Comparison of ENCODE assay signal across 21 cellular contexts in the genomic region with DNA sequence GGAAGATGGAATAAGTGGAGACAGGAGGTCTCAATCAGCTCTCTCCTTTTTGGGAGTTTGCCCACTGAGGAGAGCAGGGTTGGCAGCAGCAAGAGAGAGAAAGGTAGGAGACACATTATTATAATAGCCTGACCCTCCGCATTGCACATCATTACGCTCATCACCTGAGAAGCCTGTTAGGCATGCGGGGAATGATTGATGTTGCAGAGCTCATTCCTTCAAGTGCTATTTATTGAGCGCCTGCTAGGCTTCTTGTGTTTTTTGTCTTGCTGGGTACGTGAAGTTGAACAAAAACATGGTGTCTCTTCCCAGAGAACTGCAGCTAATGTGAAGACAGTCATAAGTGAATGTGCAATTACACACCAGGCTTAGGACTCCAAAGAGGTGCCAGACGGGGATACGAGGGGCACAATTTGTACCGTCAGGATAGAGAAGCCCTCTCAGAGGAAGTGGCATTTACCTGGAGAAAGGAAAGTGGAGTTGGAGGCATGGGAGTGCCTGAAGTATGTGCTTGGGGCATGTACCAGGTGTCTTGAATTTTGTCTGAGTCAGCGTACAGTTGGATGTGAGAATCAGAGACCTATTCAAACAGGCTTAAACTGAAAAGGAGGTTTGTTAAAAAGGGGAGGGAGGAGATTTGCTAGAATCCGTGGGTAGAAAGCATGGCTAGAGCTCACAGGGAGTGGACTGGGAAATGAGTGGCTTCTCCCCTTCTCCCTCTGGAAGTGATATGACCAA.
"Had no signal": no experiment of that assay in that cellular context is flagged by ENCODE, and none has a peak within 500 bp of the region (broad histone marks: within the 10 kb centered on the region; RNA-seq: fewer than 3 reads in every experiment).

No MANE protein-coding gene starts in this region.

- H3K36me3 ChIP-seq: gastrocnemius medialis, right lobe of liver, thoracic aorta, tibial nerve, vagina had no signal

- H3K4me3 ChIP-seq: coronary artery, gastrocnemius medialis, lung, right lobe of liver, thoracic aorta, tibial nerve, vagina had no signal

- ATAC-seq: gastrocnemius medialis; left lobe of liver; natural killer cell; right lobe of liver; stimulated activated naive B cell treated with anti-CD40 and anti-IgM and Interleukin-4, amounts not matched to agents 10 μg/mL and 1 μg/mL and 100 μg/mL, for 72 hours had no signal

- DNase-seq: effector memory CD4-positive, alpha-beta T cell; erythroblast; gastrocnemius medialis; kidney; natural killer cell; right lobe of liver; small intestine; stimulated activated CD4-positive, alpha-beta T cell treated with anti-CD3 and anti-CD28 coated beads, Interleukin-15, amount 100 ng/mL, for 24 hours; stimulated activated CD4-positive, alpha-beta T cell treated with anti-CD3 and anti-CD28 coated beads, Interleukin-2, amount 100 ng/mL, for 48 hours; stimulated activated naive B cell treated with anti-CD40 and anti-IgM and Interleukin-4, amounts not matched to agents 10 μg/mL and 1 μg/mL and 100 μg/mL, for 72 hours had no signal

- H3K9me3 Mint-ChIP-seq: natural killer cell had no signal

- H3K27ac Mint-ChIP-seq: memory B cell; natural killer cell; progenitor cell of endocrine pancreas; stimulated activated naive B cell treated with anti-CD40 and anti-IgM and Interleukin-4, amounts not matched to agents 10 μg/mL and 1 μg/mL and 100 μg/mL, for 72 hours; stimulated activated naive CD8-positive, alpha-beta T cell treated with anti-CD3 and anti-CD28 coated beads, Interleukin-15, Interleukin-2, amounts not matched to agents 100 ng/mL and 50 ng/mL, for 24 hours had no signal

- H3K4me1 Mint-ChIP-seq: memory B cell; natural killer cell; stimulated activated naive B cell treated with anti-CD40 and anti-IgM and Interleukin-4, amounts not matched to agents 10 μg/mL and 1 μg/mL and 100 μg/mL, for 72 hours had no signal

- H3K79me2 ChIP-seq: parathyroid adenoma had no signal

- H3K4me1 ChIP-seq: gastrocnemius medialis, parathyroid adenoma, right lobe of liver, vagina had no signal

- H3K27me3 Mint-ChIP-seq: stimulated activated naive CD8-positive, alpha-beta T cell treated with anti-CD3 and anti-CD28 coated beads, Interleukin-15, Interleukin-2, amounts not matched to agents 100 ng/mL and 50 ng/mL, for 24 hours had no signal

- H3K9ac ChIP-seq: parathyroid adenoma had no signal

- H3K27me3 ChIP-seq: gastrocnemius medialis, right lobe of liver, tibial nerve, vagina had no signal

- H3K4me3 Mint-ChIP-seq: memory B cell; natural killer cell; neural crest cell; stimulated activated naive B cell treated with anti-CD40 and anti-IgM and Interleukin-4, amounts not matched to agents 10 μg/mL and 1 μg/mL and 100 μg/mL, for 72 hours; stimulated activated naive CD8-positive, alpha-beta T cell treated with anti-CD3 and anti-CD28 coated beads, Interleukin-15, Interleukin-2, amounts not matched to agents 100 ng/mL and 50 ng/mL, for 24 hours had no signal

- H3K9me3 ChIP-seq: gastrocnemius medialis, right lobe of liver, thoracic aorta, vagina had no signal

- H3K27ac ChIP-seq: coronary artery, gastrocnemius medialis, parathyroid adenoma, right lobe of liver, thoracic aorta, tibial nerve, vagina had no signal

- H3K36me3 Mint-ChIP-seq: memory B cell; natural killer cell; stimulated activated naive B cell treated with anti-CD40 and anti-IgM and Interleukin-4, amounts not matched to agents 10 μg/mL and 1 μg/mL and 100 μg/mL, for 72 hours had no signal
